9 cellular contexts compared by ENCODE assay signal in genomic region chr6:149961728-149962425, GRCh38. TPM values are rescaled to one million over a fixed set of nuclear protein-coding genes. Genes with fewer than 3 reads are reported as not detected.
DNase-seq lines count a peak whose midpoint lies in the region; ATAC-seq, FAIRE-seq and TF ChIP-seq lines count a peak whose summit lies in the region.
"Had no signal": no experiment of that assay in that cellular context is flagged by ENCODE, and none has a peak within 500 bp of the region (broad histone marks: within the 10 kb centered on the region; RNA-seq: fewer than 3 reads in every experiment).

No MANE protein-coding gene starts in this region.

- H3K9me3 Mint-ChIP-seq in effector memory CD8-positive, alpha-beta T cell, result no peaks in the 10 kb centered on the region

- peaks cover 27 to 30% of the 10 kb centered on the region in 2 donors for H3K4me1 Mint-ChIP-seq in effector memory CD8-positive, alpha-beta T cell (ENCODE audit: low read depth in 2 of 2)

- BruUV-seq in HepG2 (replicated peaks; lab: Mats Ljungman, UMichigan), result no TSS peak

- no peak overlapping the region for H3K4me2 ChIP-seq in HepG2 (ENCODE audit: low read depth, low read length)

- DNase-seq in HepG2 (ENCODE audit: low spot score) (no peak), right lobe of liver (no peak), SK-MEL-5 (ENCODE audit: low read depth, low spot score) (peak; percentile 60), NCI-H2196 (lab: John Stamatoyannopoulos, UW; ENCODE audit: unreplicated experiment) (no peak), gastrocnemius medialis (no peak), dedifferentiated amniotic fluid mesenchymal stem cell (ENCODE audit: extremely low spot score) (no peak)
- DNase-seq in effector memory CD8-positive, alpha-beta T cell, result no peak
- DNase-seq: NCI-H2081 had no signal

- no peak for TF ChIP-seq RAD21 in HepG2 (CRISPR knock-in tag; IDR thresholded peaks at IDR 0.05)

- no peak overlapping the region for H3K4me3 Mint-ChIP-seq in effector memory CD8-positive, alpha-beta T cell

- FAIRE-seq in HepG2 (lab: Jason Lieb, UNC), result peak; percentile 23

- no peak overlapping the region for H3K9ac ChIP-seq in HepG2 (ENCODE audit: insufficient read depth, low read depth, low read length)

- no peak for TF ChIP-seq POLR2A in HepG2 (IDR thresholded peaks at IDR 0.05; ENCODE audit: insufficient read depth in 1 of 2, low read depth in 2 of 2, low read length in 2 of 2)
- no peak for TF ChIP-seq POLR2A in right lobe of liver (IDR thresholded peaks at IDR 0.05)
- no peak for TF ChIP-seq POLR2A in gastrocnemius medialis (IDR thresholded peaks at IDR 0.05)

- H3K36me3 Mint-ChIP-seq in effector memory CD8-positive, alpha-beta T cell (ENCODE audit: insufficient read depth), result peaks cover 13% of the 10 kb centered on the region

- H3K27me3 ChIP-seq in HepG2 (ENCODE audit: control insufficient read depth in 1 of 2, insufficient read depth in 2 of 2, low read length in 2 of 2) (peaks cover 4 to 43% of the 10 kb centered on the region in 2 experiments), right lobe of liver (peaks cover 0 to 10% of the 10 kb centered on the region in 2 donors), gastrocnemius medialis (peaks cover 48 to 80% (median 61%) of the 10 kb centered on the region in 3 donors)

- no peak for TF ChIP-seq EP300 in HepG2 (IDR thresholded peaks at IDR 0.05; ENCODE audit: low read depth in 2 of 2, low read length in 2 of 2)
- TF ChIP-seq EP300 in HepG2 (CRISPR knock-in tag; IDR thresholded peaks at IDR 0.05; ENCODE audit: borderline replicate concordance), result no peak

- in situ Hi-C loops in HepG2 (cut with HindIII; ENCODE audit: extremely low pct_ligation_motif_present, low pct_unique_long_range_greater_than_20kb), result no loop called here
- in situ Hi-C loops in SK-MEL-5 (cut with HindIII; ENCODE audit: low pct_unique_long_range_greater_than_20kb, low sequenced_read_pairs), result no loop called here
- in situ Hi-C loops in gastrocnemius medialis (cut with MboI; ENCODE audit: low sequenced_read_pairs in 4 of 4), result no loop called here

- CTCF ChIA-PET in HepG2 (lab: Yijun Ruan, JAX; ENCODE audit: low intra/inter-chr PET ratio, low total read pairs), result no interaction called here

- peak; percentile 13; the same call in 1 of the 2 replicates for TF ChIP-seq CTCF in HepG2 (CRISPR knock-in tag; IDR thresholded peaks at IDR 0.05)
- peak in 1 of 4 donors; percentile 13 for TF ChIP-seq CTCF in right lobe of liver (IDR thresholded peaks at IDR 0.05)
- no peak for TF ChIP-seq CTCF in gastrocnemius medialis (IDR thresholded peaks at IDR 0.05 in 4 of 5, conservative IDR thresholded peaks at IDR 0.05 in 1 of 5)

- H3K9me3 ChIP-seq in HepG2 (ENCODE audit: low read length) (no peaks in the 10 kb centered on the region), right lobe of liver (no peaks in the 10 kb centered on the region), gastrocnemius medialis (no peaks in the 10 kb centered on the region)

- peaks cover 85 to 89% of the 10 kb centered on the region in 2 donors for H3K27me3 Mint-ChIP-seq in effector memory CD8-positive, alpha-beta T cell

- no peak overlapping the region for H3K27ac Mint-ChIP-seq in effector memory CD8-positive, alpha-beta T cell

- WGBS in HepG2 (ENCODE audit: low lambda C conversion rate), result 35% methylated on average over 6 of the region's 6 CpGs
- WGBS in right lobe of liver (ENCODE audit: insufficient coverage, low coverage, low lambda C conversion rate, missing lambda C conversion rate), result 54% methylated on average over 5 of the region's 6 CpGs

- H3K79me2 ChIP-seq in HepG2 (ENCODE audit: insufficient read depth, low read length), result no peaks in the 10 kb centered on the region

- H3K4me1 ChIP-seq in HepG2 (ENCODE audit: insufficient read depth, low read length) (peaks cover 4% of the 10 kb centered on the region; the same call in 1 of the 2 replicates), right lobe of liver (no peaks in the 10 kb centered on the region), gastrocnemius medialis (peaks cover 15 to 24% of the 10 kb centered on the region in 2 donors)

- H2AFZ ChIP-seq in HepG2 (ENCODE audit: low read length), result no peak overlapping the region

- H3K4me3 ChIP-seq in HepG2 (replicated peaks in 1 of 3; ENCODE audit: insufficient read depth in 1 of 3, low read depth in 2 of 3, low read length in 3 of 3) (no peak overlapping the region), right lobe of liver (no peak overlapping the region), gastrocnemius medialis (no peak overlapping the region)

- H3K36me3 ChIP-seq in HepG2 (replicated peaks in 1 of 2; ENCODE audit: control insufficient read depth in 1 of 2, insufficient read depth in 2 of 2, low read length in 2 of 2) (no peaks in the 10 kb centered on the region), right lobe of liver (no peaks in the 10 kb centered on the region), gastrocnemius medialis (no peaks in the 10 kb centered on the region)

- no peaks in the 10 kb centered on the region for H4K20me1 ChIP-seq in HepG2 (ENCODE audit: insufficient read depth, low read length)

- H3K27ac ChIP-seq in HepG2 (ENCODE audit: extremely low read length, insufficient read depth, low read length), result no peak overlapping the region
- H3K27ac ChIP-seq in right lobe of liver, result no peak overlapping the region
- no peak overlapping the region for H3K27ac ChIP-seq in gastrocnemius medialis

- ATAC-seq in HepG2 (peak; percentile 66), right lobe of liver (no peak), GM21576 (IDR thresholded peaks at IDR 0.05; ENCODE audit: unreplicated experiment) (no peak), gastrocnemius medialis (no peak)
- ATAC-seq in effector memory CD8-positive, alpha-beta T cell (replicated peaks), result peak; percentile 27

- POLR2A ChIA-PET in HepG2 (lab: Yijun Ruan, JAX), result no interaction called here

- intact Hi-C loops in HepG2 (cut with micrococcal nuclease; ENCODE audit: unreplicated experiment), result no loop called here
- intact Hi-C loops in right lobe of liver (cut with DNase I), result no loop called here
- intact Hi-C loops in gastrocnemius medialis (cut with DNase I; ENCODE audit: low total_unique reads), result no loop called here

RNA-seq across cellular contexts. Expression of gene ULBP1, which starts 1.9 kb away (rescaled TPM):
- total RNA-seq in HepG2 (2016; rRNA removed; fragmentation: Illumina TruSeq; extraction: Trizol) (0.04 TPM in 1 of 2 replicates, not detected in the other), right lobe of liver (under 1 TPM in 5 of 6 experiments, not detected in 1; 0.07 to 0.43 (median 0.12) TPM), gastrocnemius medialis (under 1 TPM in 1 of 4 donors, not detected in 3; 0.16 TPM)
- total RNA-seq in HepG2 (2016; cell fraction: cytosol; rRNA removed; fragmentation: Illumina TruSeq; extraction: Trizol; ENCODE audit: low read depth), result not detected in 2 replicates
- 0.06 TPM in 1 of 2 replicates, not detected in the other for total RNA-seq in HepG2 (2016; cell fraction: insoluble cytoplasmic fraction; rRNA removed; fragmentation: Illumina TruSeq; extraction: Trizol)
- not detected in 2 replicates for total RNA-seq in HepG2 (2016; cell fraction: membrane; rRNA removed; fragmentation: Illumina TruSeq; extraction: Trizol)
- 0.12 TPM in 1 of 2 replicates, not detected in the other for total RNA-seq in HepG2 (2016; cell fraction: nucleus; rRNA removed; fragmentation: Illumina TruSeq; extraction: Trizol)
- polyA plus RNA-seq in HepG2 (2011; rRNA removed), result 0.08 and 0.09 TPM in 2 replicates
- 0.11 and 0.13 TPM in 2 replicates for polyA plus RNA-seq in HepG2 (2011; cell fraction: cytosol; rRNA removed)
- polyA plus RNA-seq in HepG2 (2011; cell fraction: nucleus; rRNA removed), result 0.05 and 0.10 TPM in 2 replicates
- 0.27 and 0.39 TPM in 2 replicates for polyA plus RNA-seq in HepG2 (2012)
- not detected in 2 replicates for polyA plus RNA-seq in HepG2 (2016; cell fraction: cytosol; fragmentation: Illumina TruSeq; extraction: Trizol; ENCODE audit: low read depth)
- polyA plus RNA-seq in HepG2 (2016; cell fraction: insoluble cytoplasmic fraction; fragmentation: Illumina TruSeq; extraction: Trizol; ENCODE audit: low read depth), result 0.09 TPM in 1 of 2 replicates, not detected in the other
- polyA plus RNA-seq in HepG2 (2016; cell fraction: membrane; fragmentation: Illumina TruSeq; extraction: Trizol; ENCODE audit: low read depth), result not detected in 2 replicates
- polyA plus RNA-seq in HepG2 (2016; cell fraction: nucleus; fragmentation: Illumina TruSeq; extraction: Trizol; ENCODE audit: insufficient read depth, low read depth), result 0.16 TPM in 1 of 2 replicates, not detected in the other
- polyA minus RNA-seq in HepG2 (2011; rRNA and poly(A)+ RNA removed; ENCODE audit: low replicate concordance), result 0.06 and 0.21 TPM in 2 replicates
- not detected in 2 replicates for polyA minus RNA-seq in HepG2 (2011; cell fraction: cytosol; rRNA and poly(A)+ RNA removed)
- polyA minus RNA-seq in HepG2 (2011; cell fraction: nucleus; rRNA and poly(A)+ RNA removed), result 0.12 and 0.13 TPM in 2 replicates
- not detected in 2 replicates for total RNA-seq in SK-MEL-5 (2014; rRNA removed; shearing (Covaris generic))
- polyA plus RNA-seq in SK-MEL-5 (2015; cell fraction: cytosol; rRNA removed), result not detected in 2 replicates
- polyA plus RNA-seq in SK-MEL-5 (2015; cell fraction: nucleus; rRNA removed), result not detected in 2 replicates

RNA-seq across cellular contexts. Expression of gene ULBP2, which starts 20.1 kb away (rescaled TPM):
- total RNA-seq in HepG2 (2016; rRNA removed; fragmentation: Illumina TruSeq; extraction: Trizol), result not detected in 2 replicates
- not detected in 2 replicates for total RNA-seq in HepG2 (2016; cell fraction: cytosol; rRNA removed; fragmentation: Illumina TruSeq; extraction: Trizol; ENCODE audit: low read depth)
- not detected in 2 replicates for total RNA-seq in HepG2 (2016; cell fraction: insoluble cytoplasmic fraction; rRNA removed; fragmentation: Illumina TruSeq; extraction: Trizol)
- not detected in 2 replicates for total RNA-seq in HepG2 (2016; cell fraction: membrane; rRNA removed; fragmentation: Illumina TruSeq; extraction: Trizol)
- total RNA-seq in HepG2 (2016; cell fraction: nucleus; rRNA removed; fragmentation: Illumina TruSeq; extraction: Trizol), result not detected in 2 replicates
- polyA plus RNA-seq in HepG2 (2011; rRNA removed), result not detected in 2 replicates
- not detected in 2 replicates for polyA plus RNA-seq in HepG2 (2011; cell fraction: cytosol; rRNA removed)
- not detected in 2 replicates for polyA plus RNA-seq in HepG2 (2011; cell fraction: nucleus; rRNA removed)
- polyA plus RNA-seq in HepG2 (2012), result not detected in 2 replicates
- not detected in 2 replicates for polyA plus RNA-seq in HepG2 (2016; cell fraction: cytosol; fragmentation: Illumina TruSeq; extraction: Trizol; ENCODE audit: low read depth)
- not detected in 2 replicates for polyA plus RNA-seq in HepG2 (2016; cell fraction: insoluble cytoplasmic fraction; fragmentation: Illumina TruSeq; extraction: Trizol; ENCODE audit: low read depth)
- not detected in 2 replicates for polyA plus RNA-seq in HepG2 (2016; cell fraction: membrane; fragmentation: Illumina TruSeq; extraction: Trizol; ENCODE audit: low read depth)
- polyA plus RNA-seq in HepG2 (2016; cell fraction: nucleus; fragmentation: Illumina TruSeq; extraction: Trizol; ENCODE audit: insufficient read depth, low read depth), result not detected in 2 replicates
- not detected in 2 replicates for polyA minus RNA-seq in HepG2 (2011; rRNA and poly(A)+ RNA removed; ENCODE audit: low replicate concordance)
- not detected in 2 replicates for polyA minus RNA-seq in HepG2 (2011; cell fraction: cytosol; rRNA and poly(A)+ RNA removed)
- polyA minus RNA-seq in HepG2 (2011; cell fraction: nucleus; rRNA and poly(A)+ RNA removed), result not detected in 2 replicates
- 1 to 10 TPM in 1 of 6 experiments, under 1 TPM in 5; 0.20 to 1.1 (median 0.26) TPM for total RNA-seq in right lobe of liver
- total RNA-seq in SK-MEL-5 (2014; rRNA removed; shearing (Covaris generic)), result 0.37 and 0.61 TPM in 2 replicates
- 1.2 TPM in 2 replicates for polyA plus RNA-seq in SK-MEL-5 (2015; cell fraction: cytosol; rRNA removed)
- polyA plus RNA-seq in SK-MEL-5 (2015; cell fraction: nucleus; rRNA removed), result not detected in 2 replicates
- under 1 TPM in 2 of 4 donors, not detected in 2; 0.44 to 0.49 TPM for total RNA-seq in gastrocnemius medialis

RNA-seq across cellular contexts. Expression of gene RAET1G, which starts 39.0 kb away (rescaled TPM):
- not detected in 2 replicates for total RNA-seq in HepG2 (2016; rRNA removed; fragmentation: Illumina TruSeq; extraction: Trizol)
- total RNA-seq in HepG2 (2016; cell fraction: cytosol; rRNA removed; fragmentation: Illumina TruSeq; extraction: Trizol; ENCODE audit: low read depth), result not detected in 2 replicates
- not detected in 2 replicates for total RNA-seq in HepG2 (2016; cell fraction: insoluble cytoplasmic fraction; rRNA removed; fragmentation: Illumina TruSeq; extraction: Trizol)
- total RNA-seq in HepG2 (2016; cell fraction: membrane; rRNA removed; fragmentation: Illumina TruSeq; extraction: Trizol), result not detected in 2 replicates
- total RNA-seq in HepG2 (2016; cell fraction: nucleus; rRNA removed; fragmentation: Illumina TruSeq; extraction: Trizol), result not detected in 2 replicates
- polyA plus RNA-seq in HepG2 (2011; rRNA removed), result not detected in 2 replicates
- not detected in 2 replicates for polyA plus RNA-seq in HepG2 (2011; cell fraction: cytosol; rRNA removed)
- polyA plus RNA-seq in HepG2 (2011; cell fraction: nucleus; rRNA removed), result not detected in 2 replicates
- not detected in 2 replicates for polyA plus RNA-seq in HepG2 (2012)
- not detected in 2 replicates for polyA plus RNA-seq in HepG2 (2016; cell fraction: cytosol; fragmentation: Illumina TruSeq; extraction: Trizol; ENCODE audit: low read depth)
- not detected in 2 replicates for polyA plus RNA-seq in HepG2 (2016; cell fraction: insoluble cytoplasmic fraction; fragmentation: Illumina TruSeq; extraction: Trizol; ENCODE audit: low read depth)
- polyA plus RNA-seq in HepG2 (2016; cell fraction: membrane; fragmentation: Illumina TruSeq; extraction: Trizol; ENCODE audit: low read depth), result not detected in 2 replicates
- not detected in 2 replicates for polyA plus RNA-seq in HepG2 (2016; cell fraction: nucleus; fragmentation: Illumina TruSeq; extraction: Trizol; ENCODE audit: insufficient read depth, low read depth)
- polyA minus RNA-seq in HepG2 (2011; rRNA and poly(A)+ RNA removed; ENCODE audit: low replicate concordance), result 6.1 TPM in 1 of 2 replicates, not detected in the other
- polyA minus RNA-seq in HepG2 (2011; cell fraction: cytosol; rRNA and poly(A)+ RNA removed), result not detected in 2 replicates
- polyA minus RNA-seq in HepG2 (2011; cell fraction: nucleus; rRNA and poly(A)+ RNA removed), result not detected in 2 replicates
- total RNA-seq in right lobe of liver, result not detected
- total RNA-seq in SK-MEL-5 (2014; rRNA removed; shearing (Covaris generic)), result not detected in 2 replicates
- polyA plus RNA-seq in SK-MEL-5 (2015; cell fraction: cytosol; rRNA removed), result not detected in 2 replicates
- polyA plus RNA-seq in SK-MEL-5 (2015; cell fraction: nucleus; rRNA removed), result not detected in 2 replicates
- under 1 TPM in 1 of 4 donors, not detected in 3; 0.89 TPM for total RNA-seq in gastrocnemius medialis

Comparison
In these comparisons a context has a peak if more than half of its experiments do, and no peak if none do; other contexts are left out.
1. ATAC-seq: peak in HepG2 (single experiment) and effector memory CD8-positive, alpha-beta T cell (single experiment); none in right lobe of liver (0 of 4), GM21576 (single experiment) and gastrocnemius medialis (0 of 2).